19 cellular contexts compared by ENCODE assay signal in genomic region chr9:134550584-134550983, GRCh38.
DNase-seq lines count a peak whose midpoint lies in the region; ATAC-seq and TF ChIP-seq lines count a peak whose summit lies in the region.
"Had no signal": no experiment of that assay in that cellular context is flagged by ENCODE, and none has a peak within 500 bp of the region (broad histone marks: within the 10 kb centered on the region; RNA-seq: fewer than 3 reads in every experiment).

No MANE protein-coding gene starts in this region.

- ATAC-seq in natural killer cell treated with Interleukin-12 subunit alpha and Interleukin-12 subunit beta and Interleukin-15 and Interleukin-18, amount 100 ng/mL, for 72 hours, result no peak
- no peak for ATAC-seq in natural killer cell
- no peak for ATAC-seq in HG02973 (IDR thresholded peaks at IDR 0.05; ENCODE audit: unreplicated experiment)
- no peak for ATAC-seq in GM21619 (IDR thresholded peaks at IDR 0.05; ENCODE audit: unreplicated experiment)
- ATAC-seq in HG02759 (IDR thresholded peaks at IDR 0.05; ENCODE audit: unreplicated experiment), result no peak
- ATAC-seq: heart right ventricle, right cardiac atrium had no signal

- H3K27me3 ChIP-seq in brain microvascular endothelial cell (replicated peaks), result no peaks in the 10 kb centered on the region

- H3K4me3 Mint-ChIP-seq in natural killer cell treated with Interleukin-12 subunit alpha and Interleukin-12 subunit beta and Interleukin-15 and Interleukin-18, amount 100 ng/mL, for 72 hours, result no peak overlapping the region
- H3K4me3 Mint-ChIP-seq in natural killer cell (no peak overlapping the region), nephron (peak overlapping the region in 2 of 3 experiments; percentile 23 to 33)
- H3K4me3 Mint-ChIP-seq: activated naive CD4-positive, alpha-beta T cell treated with anti-CD3 and anti-CD28 coated beads, Interleukin-2, amount 10 ng/mL, durations not matched to agents 7 days and 5 days; activated T-cell treated with anti-CD3 and anti-CD28 coated beads, Interleukin-2, amount 50 U/mL, for 24 hours had no signal

- peaks cover 0 to 2% of the 10 kb centered on the region in 2 donors for H3K27me3 Mint-ChIP-seq in natural killer cell treated with Interleukin-12 subunit alpha and Interleukin-12 subunit beta and Interleukin-15 and Interleukin-18, amount 100 ng/mL, for 72 hours
- no peaks in the 10 kb centered on the region for H3K27me3 Mint-ChIP-seq in natural killer cell (ENCODE audit: low read depth in 2 of 2)
- peaks cover 9% of the 10 kb centered on the region for H3K27me3 Mint-ChIP-seq in nephron (ENCODE audit: low read depth)

- no peaks in the 10 kb centered on the region for H3K36me3 ChIP-seq in brain microvascular endothelial cell (replicated peaks)
- H3K36me3 ChIP-seq: heart right ventricle, left ventricle myocardium inferior had no signal

- no peaks in the 10 kb centered on the region for H3K36me3 Mint-ChIP-seq in natural killer cell treated with Interleukin-12 subunit alpha and Interleukin-12 subunit beta and Interleukin-15 and Interleukin-18, amount 100 ng/mL, for 72 hours
- no peaks in the 10 kb centered on the region for H3K36me3 Mint-ChIP-seq in natural killer cell
- H3K36me3 Mint-ChIP-seq in nephron (ENCODE audit: low read depth), result peaks cover 3% of the 10 kb centered on the region
- H3K36me3 Mint-ChIP-seq: activated naive CD4-positive, alpha-beta T cell treated with anti-CD3 and anti-CD28 coated beads, Interleukin-2, amount 10 ng/mL, durations not matched to agents 7 days and 5 days had no signal

- peak; percentile 34 for DNase-seq in natural killer cell treated with Interleukin-12 subunit alpha and Interleukin-12 subunit beta and Interleukin-15 and Interleukin-18, amount 100 ng/mL, for 72 hours (ENCODE audit: low spot score)
- DNase-seq in natural killer cell (no peak), brain microvascular endothelial cell (no peak), activated gamma-delta T cell treated with Interleukin-2 at 50 U/mL for 16 hours (no peak)
- DNase-seq: activated naive CD4-positive, alpha-beta T cell treated with anti-CD3 and anti-CD28 coated beads, Interleukin-2, amount 10 ng/mL, durations not matched to agents 7 days and 5 days; activated T-cell treated with anti-CD3 and anti-CD28 coated beads, Interleukin-2, amount 50 U/mL, for 24 hours; central memory CD4-positive, alpha-beta T cell; heart right ventricle; MM.1S; right cardiac atrium; Right ventricle myocardium superior had no signal

- intact Hi-C loops in natural killer cell (cut with micrococcal nuclease), result no loop called here

- H3K27ac ChIP-seq in brain microvascular endothelial cell, result no peak overlapping the region
- H3K27ac ChIP-seq: C4-2B, dorsolateral prefrontal cortex, GM23248, heart right ventricle, left ventricle myocardium inferior had no signal

- no peak overlapping the region for H3K27ac Mint-ChIP-seq in natural killer cell treated with Interleukin-12 subunit alpha and Interleukin-12 subunit beta and Interleukin-15 and Interleukin-18, amount 100 ng/mL, for 72 hours
- no peak overlapping the region for H3K27ac Mint-ChIP-seq in natural killer cell
- H3K27ac Mint-ChIP-seq in nephron, result peak overlapping the region in 2 of 3 experiments; percentile 54 to 77
- H3K27ac Mint-ChIP-seq: activated naive CD4-positive, alpha-beta T cell treated with anti-CD3 and anti-CD28 coated beads, Interleukin-2, amount 10 ng/mL, durations not matched to agents 7 days and 5 days; activated T-cell treated with anti-CD3 and anti-CD28 coated beads, Interleukin-2, amount 50 U/mL, for 24 hours had no signal

- no peak overlapping the region for H3K4me3 ChIP-seq in brain microvascular endothelial cell (ENCODE audit: low read depth, low read length)
- H3K4me3 ChIP-seq: dorsolateral prefrontal cortex, GM23248, heart right ventricle, left ventricle myocardium inferior had no signal

- no peaks in the 10 kb centered on the region for H3K4me1 Mint-ChIP-seq in natural killer cell treated with Interleukin-12 subunit alpha and Interleukin-12 subunit beta and Interleukin-15 and Interleukin-18, amount 100 ng/mL, for 72 hours (ENCODE audit: low read depth in 2 of 2)
- H3K4me1 Mint-ChIP-seq in natural killer cell (no peaks in the 10 kb centered on the region), nephron (peaks cover 50% of the 10 kb centered on the region)
- H3K4me1 Mint-ChIP-seq: activated naive CD4-positive, alpha-beta T cell treated with anti-CD3 and anti-CD28 coated beads, Interleukin-2, amount 10 ng/mL, durations not matched to agents 7 days and 5 days had no signal

- in situ Hi-C loops in brain microvascular endothelial cell (cut with HindIII; ENCODE audit: low pct_ligation_motif_present, low sequenced_read_pairs), result loop anchor here (25.0 kb wide), 1 partner anchor 88 kb away; no protein-coding TSS in a partner anchor

- TF ChIP-seq CTCF in natural killer cell (IDR thresholded peaks at IDR 0.05) (no peak), brain microvascular endothelial cell (IDR thresholded peaks at IDR 0.05; ENCODE audit: low read depth, low read length, missing control alignments) (peak; percentile 33), nephron (IDR thresholded peaks at IDR 0.05; ENCODE audit: unreplicated experiment in 3 of 3) (no peak)

- H3K9me3 Mint-ChIP-seq in natural killer cell treated with Interleukin-12 subunit alpha and Interleukin-12 subunit beta and Interleukin-15 and Interleukin-18, amount 100 ng/mL, for 72 hours, result no peaks in the 10 kb centered on the region
- no peaks in the 10 kb centered on the region for H3K9me3 Mint-ChIP-seq in natural killer cell
- peaks cover 2% of the 10 kb centered on the region for H3K9me3 Mint-ChIP-seq in nephron
- H3K9me3 Mint-ChIP-seq: activated T-cell treated with anti-CD3 and anti-CD28 coated beads, Interleukin-2, amount 50 U/mL, for 24 hours had no signal

Comparison
In these comparisons a context has a peak if more than half of its experiments do, and no peak if none do; other contexts are left out.
1. H3K27ac Mint-ChIP-seq: peak in nephron (2 of 3); none in natural killer cell treated with Interleukin-12 subunit alpha and Interleukin-12 subunit beta and Interleukin-15 and Interleukin-18, amount 100 ng/mL, for 72 hours (0 of 2) and natural killer cell (0 of 2).
2. H3K4me3 Mint-ChIP-seq: peak in nephron (2 of 3); none in natural killer cell treated with Interleukin-12 subunit alpha and Interleukin-12 subunit beta and Interleukin-15 and Interleukin-18, amount 100 ng/mL, for 72 hours (single experiment) and natural killer cell (single experiment).